Comparison of ENCODE assay signal across 1 cellular context in genomic region chr1:20696397-20697333, GRCh38.
TF ChIP-seq lines count a peak whose summit lies in the region.

No MANE protein-coding gene starts in this region.

TF ChIP-seq in K562, 482 proteins besides CTCF, POLR2A, EP300 and RAD21 (continued from another document and continues in another):
- TF ChIP-seq NEUROD1 (IDR thresholded peaks at IDR 0.05; ENCODE audit: borderline replicate concordance, low read depth, low read length, partially characterized antibody) (no peak), PCBP1 (IDR thresholded peaks at IDR 0.05; ENCODE audit: low read depth, low read length, poor library complexity, severe bottlenecking) (peak; percentile 18), ZNF512 (tag; IDR thresholded peaks at IDR 0.05) (no peak), TAF7 (tag; IDR thresholded peaks at IDR 0.05) (0 out of 2 replicates have a peak, but pooled peaks have one; percentile 20), TCF7 (IDR thresholded peaks at IDR 0.05; ENCODE audit: borderline replicate concordance) (peak; percentile 49; the same call in 1 of the 2 replicates), DACH1 (IDR thresholded peaks at IDR 0.05; ENCODE audit: partially characterized antibody) (no peak), FOXJ3 (CRISPR knock-in tag; IDR thresholded peaks at IDR 0.05) (no peak), FOXP4 (CRISPR knock-in tag; IDR thresholded peaks at IDR 0.05; ENCODE audit: borderline replicate concordance) (no peak), MTA3 (IDR thresholded peaks at IDR 0.05; ENCODE audit: borderline replicate concordance) (peak; percentile 75; the same call in 1 of the 2 replicates), ZBTB11 (CRISPR knock-in tag; IDR thresholded peaks at IDR 0.05) (peak in 1 of 3 experiments; percentile 31; a peak in 1 of 6 replicates), DNMT1 (IDR thresholded peaks at IDR 0.05) (no peak), ARID1B (IDR thresholded peaks at IDR 0.05) (peak; percentile 22; the same call in 1 of the 2 replicates), RNF2 (IDR thresholded peaks at IDR 0.05) (no peak), RCOR1 (IDR thresholded peaks at IDR 0.05; ENCODE audit: borderline replicate concordance in 1 of 2, low read depth in 2 of 2, low read length in 2 of 2) (peak in 1 of 2 experiments; percentile 87; a peak in 2 of 4 replicates), RBM25 (IDR thresholded peaks at IDR 0.05; ENCODE audit: low read depth, low read length, severe bottlenecking) (no peak), LCOR (CRISPR knock-in tag; IDR thresholded peaks at IDR 0.05) (peak; percentile 94), ZNF274 (IDR thresholded peaks at IDR 0.05; ENCODE audit: borderline replicate concordance, low read depth, low read length) (no peak), MNT (conservative IDR thresholded peaks at IDR 0.05) (peak; percentile 77 to 78), ARID3B (CRISPR knock-in tag; IDR thresholded peaks at IDR 0.05; ENCODE audit: borderline replicate concordance) (no peak), NFE2L1 (tag; IDR thresholded peaks at IDR 0.05; ENCODE audit: borderline replicate concordance, low read depth) (no peak), XRCC4 (IDR thresholded peaks at IDR 0.05; ENCODE audit: extremely low read depth, insufficient read depth, insufficient read length) (no peak), ARID3A (IDR thresholded peaks at IDR 0.05; ENCODE audit: borderline replicate concordance, low read depth, low read length) (no peak), KAT2B (IDR thresholded peaks at IDR 0.05; ENCODE audit: low read depth, low read length) (no peak), RBBP5 (IDR thresholded peaks at IDR 0.05; ENCODE audit: borderline replicate concordance, insufficient read depth, low read length, poor library complexity, severe bottlenecking) (no peak), NR1H2 (CRISPR knock-in tag; IDR thresholded peaks at IDR 0.05) (no peak), SMARCB1 (IDR thresholded peaks at IDR 0.05; ENCODE audit: insufficient read length, low read depth) (no peak), ZC3H11A (IDR thresholded peaks at IDR 0.05; ENCODE audit: low read depth, low read length) (no peak), NR0B1 (IDR thresholded peaks at IDR 0.05; ENCODE audit: partially characterized antibody) (no peak), PTRF (tag; IDR thresholded peaks at IDR 0.05) (no peak), TEAD4 (IDR thresholded peaks at IDR 0.05; ENCODE audit: low read length) (no peak), TEAD4 (CRISPR knock-in tag; IDR thresholded peaks at IDR 0.05; ENCODE audit: borderline replicate concordance) (no peak), CHCHD3 (CRISPR knock-in tag; IDR thresholded peaks at IDR 0.05) (no peak), ZNF184 (CRISPR knock-in tag; IDR thresholded peaks at IDR 0.05) (no peak), U2AF2 (optimal IDR thresholded peaks at IDR 0.05; ENCODE audit: low read depth, low read length) (no peak), ZNF280A (IDR thresholded peaks at IDR 0.05; ENCODE audit: low read depth, partially characterized antibody) (no peak), E4F1 (CRISPR knock-in tag; IDR thresholded peaks at IDR 0.05; ENCODE audit: borderline replicate concordance) (no peak), SRSF1 (IDR thresholded peaks at IDR 0.05; ENCODE audit: low read depth, low read length) (no peak), TFE3 (CRISPR knock-in tag; IDR thresholded peaks at IDR 0.05) (peak; percentile 64), HDAC6 (IDR thresholded peaks at IDR 0.05; ENCODE audit: low read depth, low read length) (no peak), ZNF507 (tag; conservative IDR thresholded peaks at IDR 0.05) (no peak), TCF7L2 (IDR thresholded peaks at IDR 0.05; ENCODE audit: low read depth, low read length) (no peak), NBN (IDR thresholded peaks at IDR 0.05; ENCODE audit: low read depth) (no peak), SMARCA5 (IDR thresholded peaks at IDR 0.05) (peak; percentile 85; the same call in 1 of the 2 replicates), NFIC (IDR thresholded peaks at IDR 0.05) (peak; percentile 34; the same call in 1 of the 2 replicates), EZH2 (IDR thresholded peaks at IDR 0.05; ENCODE audit: borderline replicate concordance, low read depth, low read length) (no peak)
